ENCODE assay signal across 18 cellular contexts in the genomic region with DNA sequence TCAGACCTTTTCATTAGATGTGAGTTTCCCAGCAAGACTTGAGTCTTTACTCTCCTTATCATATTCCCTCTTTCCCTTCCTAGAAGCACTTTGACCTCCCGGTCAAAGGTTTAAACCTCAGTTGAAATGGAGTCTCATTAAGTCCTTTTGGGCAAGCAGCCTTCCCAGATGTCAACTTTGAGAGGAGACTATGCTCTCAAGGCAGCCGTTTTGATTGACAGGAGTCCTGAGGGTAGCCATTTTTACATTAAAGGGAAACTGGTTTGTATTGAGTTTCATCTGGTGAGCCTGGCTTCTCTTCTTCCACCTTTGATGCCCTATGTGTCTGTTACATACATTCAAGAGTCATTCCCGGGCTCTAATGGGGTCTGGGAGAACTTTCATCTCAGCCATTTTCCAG.
A peak's percentile ranks its signal among the peaks of the same experiment; 100 is the strongest.
DNase-seq lines count a peak whose midpoint lies in the region; ATAC-seq and TF ChIP-seq lines count a peak whose summit lies in the region.
"Had no signal": no experiment of that assay in that cellular context is flagged by ENCODE, and none has a peak within 500 bp of the region (broad histone marks: within the 10 kb centered on the region; RNA-seq: fewer than 3 reads in every experiment).

No MANE protein-coding gene starts in this region.

- H3K4me1 ChIP-seq in lung (ENCODE audit: control insufficient read depth in 2 of 2, insufficient read depth in 2 of 2, low read length in 2 of 2) = peaks cover 0 to 5% of the 10 kb centered on the region in 2 donors
- H3K4me1 ChIP-seq: BLaER1 had no signal

- no peaks in the 10 kb centered on the region for H3K9me3 Mint-ChIP-seq in progenitor cell of endocrine pancreas (ENCODE audit: low read depth)

- H3K9me3 ChIP-seq in lung (ENCODE audit: control insufficient read depth in 2 of 2, insufficient read depth in 1 of 2, low read length in 1 of 2) = no peaks in the 10 kb centered on the region
- no peaks in the 10 kb centered on the region for H3K9me3 ChIP-seq in T-helper 17 cell (ENCODE audit: control insufficient read depth, low read length, poor library complexity, severe bottlenecking)
- H3K9me3 ChIP-seq: BLaER1 had no signal

- ATAC-seq in lung (ENCODE audit: insufficient read depth, low FRiP score) (peak; percentile 25), T-helper 17 cell (no peak)
- ATAC-seq: GM12878 had no signal

- H3K36me3 ChIP-seq in lung (ENCODE audit: control insufficient read depth in 2 of 2, insufficient read depth in 2 of 2, low read length in 2 of 2) = no peaks in the 10 kb centered on the region
- H3K36me3 ChIP-seq: BLaER1 had no signal

- CTCF ChIA-PET in HEK293T (lab: Yijun Ruan, JAX) = interaction anchor here (2.3 kb wide), 1 partner anchor 186 kb away, joined by 10 read pairs; no protein-coding TSS in a partner anchor

- H3K27me3 Mint-ChIP-seq in progenitor cell of endocrine pancreas = peaks cover 2% of the 10 kb centered on the region
- peaks cover 10% of the 10 kb centered on the region for H3K27me3 Mint-ChIP-seq in T-helper 17 cell

- WGBS in lung, 2 donors = 85 to 97% methylated on average over 3 of the region's 3 CpGs

- no peak overlapping the region for H3K4me3 ChIP-seq in lung
- H3K4me3 ChIP-seq: BLaER1, GM12878, GM23248 had no signal

- POLR2A ChIA-PET in HEK293T (lab: Yijun Ruan, JAX) = interaction anchor here (0.8 kb wide), 1 partner anchor 715 kb away, joined by 3 read pairs; the partner anchor contains the start of gene ZNF503

- TF ChIP-seq CTCF in 22Rv1 (IDR thresholded peaks at IDR 0.05) = no peak
- TF ChIP-seq CTCF in lung (IDR thresholded peaks at IDR 0.05; ENCODE audit: control extremely low read depth, extremely low read depth) = no peak
- TF ChIP-seq CTCF in progenitor cell of endocrine pancreas (IDR thresholded peaks at IDR 0.05; ENCODE audit: unreplicated experiment) = no peak

- H3K4me1 Mint-ChIP-seq in progenitor cell of endocrine pancreas (ENCODE audit: low read depth) (peaks cover 50% of the 10 kb centered on the region), T-helper 17 cell (no peaks in the 10 kb centered on the region)
- H3K4me1 Mint-ChIP-seq: B cell; CD4-positive, CD25-positive, alpha-beta regulatory T cell; CD8-positive, alpha-beta memory T cell had no signal

- H3K36me3 Mint-ChIP-seq in progenitor cell of endocrine pancreas (ENCODE audit: insufficient read depth) = peaks cover 3% of the 10 kb centered on the region
- H3K36me3 Mint-ChIP-seq in T-helper 17 cell (ENCODE audit: low read depth) = no peaks in the 10 kb centered on the region
- H3K36me3 Mint-ChIP-seq: CD4-positive, CD25-positive, alpha-beta regulatory T cell; CD8-positive, alpha-beta memory T cell had no signal

- no peaks in the 10 kb centered on the region for H3K27me3 ChIP-seq in lung (ENCODE audit: control insufficient read depth, insufficient read depth)
- H3K27me3 ChIP-seq: BLaER1 had no signal

- H3K4me3 Mint-ChIP-seq in progenitor cell of endocrine pancreas (ENCODE audit: low read depth) (no peak overlapping the region), T-helper 17 cell (no peak overlapping the region)
- H3K4me3 Mint-ChIP-seq: B cell; CD4-positive, CD25-positive, alpha-beta regulatory T cell; CD8-positive, alpha-beta memory T cell had no signal

- H3K27ac Mint-ChIP-seq in progenitor cell of endocrine pancreas (peak overlapping the region; percentile 27), T-helper 17 cell (no peak overlapping the region)
- H3K27ac Mint-ChIP-seq: B cell; CD4-positive, CD25-positive, alpha-beta regulatory T cell; CD8-positive, alpha-beta memory T cell had no signal

- peak overlapping the region; percentile 97 for H3K27ac ChIP-seq in 22Rv1
- no peak overlapping the region for H3K27ac ChIP-seq in lung (ENCODE audit: low read depth in 1 of 2, low read length in 1 of 2)
- H3K27ac ChIP-seq: BLaER1, C4-2B had no signal

- DNase-seq in HEK293T (ENCODE audit: extremely low spot score) (no peak), lung (ENCODE audit: low spot score) (no peak), progenitor cell of endocrine pancreas (ENCODE audit: low spot score, unreplicated experiment) (no peak), NCI-H1105 (lab: John Stamatoyannopoulos, UW) (no peak), T-helper 17 cell (no peak), anterior cingulate cortex (lab: John Stamatoyannopoulos, UW) (no peak)
- DNase-seq: CD4-positive, CD25-positive, alpha-beta regulatory T cell; CD8-positive, alpha-beta memory T cell; DMS79; GDM1; GM23248; H7; HCEC 1CT had no signal

TF ChIP-seq in HEK293T, 16 proteins besides CTCF, POLR2A, EP300 and RAD21:
- peak; percentile 91 for TF ChIP-seq PKNOX1 (IDR thresholded peaks at IDR 0.05)
- TF ChIP-seq ZNF384 (IDR thresholded peaks at IDR 0.05) = no peak
